In genomic region chr15:82680200-82681102, GRCh38 we compare ENCODE assay signal across 8 cellular contexts. TPM values are rescaled to one million over a fixed set of nuclear protein-coding genes. Genes with fewer than 3 reads are reported as not detected.
DNase-seq lines count a peak whose midpoint lies in the region; ATAC-seq, FAIRE-seq and TF ChIP-seq lines count a peak whose summit lies in the region.

No MANE protein-coding gene starts in this region.

- FAIRE-seq in kidney (lab: Jason Lieb, UNC), result no peak

- no peak overlapping the region for H3K27ac ChIP-seq in kidney (ENCODE audit: low read depth in 2 of 2, low read length in 2 of 2)

- peak overlapping the region in 1 of 2 donors; percentile 61 for H3K9ac ChIP-seq in kidney (ENCODE audit: low read length in 2 of 2)

- no peaks in the 10 kb centered on the region for H3K4me1 ChIP-seq in kidney (ENCODE audit: control insufficient read depth in 1 of 2, insufficient read depth in 1 of 2, low read depth in 1 of 2, low read length in 2 of 2)

- ATAC-seq in GM18498 (IDR thresholded peaks at IDR 0.05; ENCODE audit: unreplicated experiment) (peak; percentile 82), HG02870 (IDR thresholded peaks at IDR 0.05; ENCODE audit: unreplicated experiment) (peak; percentile 59)

- H3K36me3 ChIP-seq in kidney (ENCODE audit: control insufficient read depth in 1 of 2, insufficient read depth in 2 of 2, low read length in 2 of 2), result no peaks in the 10 kb centered on the region

- intact Hi-C loops in kidney (cut with DNase I), result no loop called here

- H3K4me3 ChIP-seq in kidney (ENCODE audit: low read length in 2 of 2), result peak overlapping the region; percentile 36 to 77

- DNase-seq in NCI-H748 treated with DMSO at 0.1 percent for 48 hours (lab: John Stamatoyannopoulos, UW) (peak; percentile 44), kidney (peak; percentile 93), cortex of kidney (lab: John Stamatoyannopoulos, UW) (no peak), middle frontal gyrus (ENCODE audit: extremely low spot score, low spot score) (no peak)
- peak; percentile 92 for DNase-seq in activated effector memory CD4-positive, alpha-beta T cell treated with anti-CD3 and anti-CD28 coated beads, Interleukin-2, amount 50 U/mL, for 16 hours
- DNase-seq in stimulated activated CD4-positive, alpha-beta T cell treated with anti-CD3 and anti-CD28 coated beads, TNF-alpha, amount 100 ng/mL, for 1 hour (ENCODE audit: low read depth in 3 of 3, low spot score in 1 of 3), result peak; percentile 61 to 70 (median 66)

- H3K9me3 ChIP-seq in kidney (ENCODE audit: control insufficient read depth in 1 of 2, low read length in 2 of 2), result no peaks in the 10 kb centered on the region

- TF ChIP-seq CTCF in kidney (IDR thresholded peaks at IDR 0.05; ENCODE audit: borderline replicate concordance, extremely low read depth, insufficient read depth), result peak; percentile 11

RNA-seq across cellular contexts. Expression of gene AP3B2, which starts 29.2 kb away (rescaled TPM):
- total RNA-seq in kidney, result 4.7 TPM
- 1.8 TPM for polyA plus RNA-seq in kidney (ENCODE audit: insufficient read depth, low read depth, low replicate concordance)

RNA-seq across cellular contexts. Expression of gene CPEB1, which starts 33.3 kb away (rescaled TPM):
- 1.4 TPM for total RNA-seq in kidney
- 1.6 TPM for polyA plus RNA-seq in kidney (ENCODE audit: insufficient read depth, low read depth, low replicate concordance)

Comparison
In these comparisons a context has a peak if more than half of its experiments do, and no peak if none do; other contexts are left out.
1. DNase-seq: peak in NCI-H748 treated with DMSO at 0.1 percent for 48 hours (single experiment), activated effector memory CD4-positive, alpha-beta T cell treated with anti-CD3 and anti-CD28 coated beads, Interleukin-2, amount 50 U/mL, for 16 hours (single experiment), kidney (single experiment) and stimulated activated CD4-positive, alpha-beta T cell treated with anti-CD3 and anti-CD28 coated beads, TNF-alpha, amount 100 ng/mL, for 1 hour (3 of 3); none in cortex of kidney (single experiment) and middle frontal gyrus (single experiment).